ENCODE assay signal across 22 cellular contexts in the genomic region with DNA sequence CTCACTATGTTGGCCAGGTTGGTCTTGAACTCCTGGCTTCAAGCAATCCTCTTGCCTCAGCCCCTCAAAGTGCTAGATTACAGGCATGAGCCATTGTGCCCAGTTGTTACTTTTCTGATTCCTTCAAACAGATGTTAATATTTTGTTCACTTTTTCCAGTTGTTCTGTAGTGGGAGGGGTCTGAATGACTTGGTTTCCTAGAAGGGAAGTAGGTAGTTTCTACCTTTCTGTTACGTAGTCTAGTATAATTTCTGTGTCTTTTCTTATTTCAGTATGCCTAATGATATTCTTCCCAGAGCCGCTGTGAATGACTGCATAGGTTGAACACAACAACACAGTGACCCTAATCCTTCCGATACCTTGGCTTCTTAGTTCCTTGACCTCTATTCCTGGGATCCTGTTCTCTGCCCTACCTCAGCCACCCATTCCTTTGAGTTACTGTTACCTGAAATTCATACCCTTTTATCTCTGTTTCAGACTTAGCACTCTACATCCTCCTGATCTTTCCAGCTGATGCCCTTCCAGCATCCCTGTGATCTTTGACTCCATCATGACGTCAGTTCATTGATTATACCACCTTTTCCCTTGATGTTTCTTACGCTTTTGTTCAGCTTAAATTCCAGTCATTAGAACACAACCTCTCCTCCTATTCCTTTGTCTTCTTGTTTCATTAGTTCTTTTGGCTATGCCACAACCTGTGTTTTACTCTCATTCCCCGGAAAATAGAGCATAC. TPM values are rescaled to one million over a fixed set of nuclear protein-coding genes. Genes with fewer than 3 reads are reported as not detected.
DNase-seq lines count a peak whose midpoint lies in the region; ATAC-seq and TF ChIP-seq lines count a peak whose summit lies in the region.
"Had no signal": no experiment of that assay in that cellular context is flagged by ENCODE, and none has a peak within 500 bp of the region (broad histone marks: within the 10 kb centered on the region; RNA-seq: fewer than 3 reads in every experiment).

No MANE protein-coding gene starts in this region.

- no peaks in the 10 kb centered on the region for H3K9me3 Mint-ChIP-seq in activated naive CD8-positive, alpha-beta T cell (ENCODE audit: low read depth)
- H3K9me3 Mint-ChIP-seq in activated naive CD8-positive, alpha-beta T cell treated with anti-CD3 and anti-CD28 coated beads, Interleukin-2, amount 50 U/mL, for 24 hours: no peaks in the 10 kb centered on the region
- H3K9me3 Mint-ChIP-seq in activated B cell treated with CpG ODN at 0.5 μM for 24 hours (no peaks in the 10 kb centered on the region), memory B cell (no peaks in the 10 kb centered on the region)
- H3K9me3 Mint-ChIP-seq: T-cell had no signal

- H3K9me3 ChIP-seq in tibial artery (no peaks in the 10 kb centered on the region), psoas muscle (no peaks in the 10 kb centered on the region), gastroesophageal sphincter (no peaks in the 10 kb centered on the region)
- H3K9me3 ChIP-seq: heart right ventricle, SJSA1, stomach, thyroid gland had no signal

- no peak for DNase-seq in activated naive CD8-positive, alpha-beta T cell treated with anti-CD3 and anti-CD28 coated beads, Interleukin-2, amount 50 U/mL, for 24 hours
- DNase-seq in activated B cell treated with CpG ODN at 0.5 μM for 24 hours (no peak), memory B cell (ENCODE audit: low spot score in 2 of 2) (no peak), tibial artery (no peak), psoas muscle (no peak)
- DNase-seq: ACHN; COR-L47; DMS53; effector CD8-positive, alpha-beta T cell; HCEC 1CT; heart right ventricle; kidney glomerular epithelial cell; NCI-H1105; NCI-H1930; NCI-H526 treated with DMSO at 0.1 percent for 48 hours; stomach; T-cell; thyroid gland had no signal

- no peaks in the 10 kb centered on the region for H3K27me3 Mint-ChIP-seq in activated naive CD8-positive, alpha-beta T cell
- H3K27me3 Mint-ChIP-seq in activated naive CD8-positive, alpha-beta T cell treated with anti-CD3 and anti-CD28 coated beads, Interleukin-2, amount 50 U/mL, for 24 hours: no peaks in the 10 kb centered on the region
- no peaks in the 10 kb centered on the region for H3K27me3 Mint-ChIP-seq in activated B cell treated with CpG ODN at 0.5 μM for 24 hours
- H3K27me3 Mint-ChIP-seq in memory B cell: no peaks in the 10 kb centered on the region
- H3K27me3 Mint-ChIP-seq: T-cell had no signal

- no peak for TF ChIP-seq CTCF in activated B cell treated with CpG ODN at 0.5 μM for 24 hours (IDR thresholded peaks at IDR 0.05)
- no peak for TF ChIP-seq CTCF in tibial artery (IDR thresholded peaks at IDR 0.05)
- no peak for TF ChIP-seq CTCF in psoas muscle (IDR thresholded peaks at IDR 0.05)
- TF ChIP-seq CTCF in gastroesophageal sphincter (IDR thresholded peaks at IDR 0.05): no peak

- no peak overlapping the region for H3K27ac ChIP-seq in tibial artery
- H3K27ac ChIP-seq in psoas muscle: no peak overlapping the region
- H3K27ac ChIP-seq in gastroesophageal sphincter: no peak overlapping the region
- H3K27ac ChIP-seq: heart right ventricle, SJSA1, stomach, thyroid gland had no signal

- H3K4me3 Mint-ChIP-seq in activated naive CD8-positive, alpha-beta T cell: no peak overlapping the region
- no peak overlapping the region for H3K4me3 Mint-ChIP-seq in activated naive CD8-positive, alpha-beta T cell treated with anti-CD3 and anti-CD28 coated beads, Interleukin-2, amount 50 U/mL, for 24 hours
- H3K4me3 Mint-ChIP-seq in activated B cell treated with CpG ODN at 0.5 μM for 24 hours (no peak overlapping the region), memory B cell (no peak overlapping the region)
- H3K4me3 Mint-ChIP-seq: T-cell had no signal

- H3K4me1 Mint-ChIP-seq in activated naive CD8-positive, alpha-beta T cell (ENCODE audit: low read depth): peaks cover 48% of the 10 kb centered on the region
- H3K4me1 Mint-ChIP-seq in activated naive CD8-positive, alpha-beta T cell treated with anti-CD3 and anti-CD28 coated beads, Interleukin-2, amount 50 U/mL, for 24 hours: peaks cover 44% of the 10 kb centered on the region
- peaks cover 73% of the 10 kb centered on the region for H3K4me1 Mint-ChIP-seq in activated B cell treated with CpG ODN at 0.5 μM for 24 hours
- H3K4me1 Mint-ChIP-seq in memory B cell: peaks cover 47% of the 10 kb centered on the region

- peaks cover 3% of the 10 kb centered on the region for H3K36me3 Mint-ChIP-seq in activated naive CD8-positive, alpha-beta T cell
- peaks cover 2% of the 10 kb centered on the region for H3K36me3 Mint-ChIP-seq in activated naive CD8-positive, alpha-beta T cell treated with anti-CD3 and anti-CD28 coated beads, Interleukin-2, amount 50 U/mL, for 24 hours (ENCODE audit: low read depth)
- H3K36me3 Mint-ChIP-seq in activated B cell treated with CpG ODN at 0.5 μM for 24 hours (ENCODE audit: low read depth) (peaks cover 7% of the 10 kb centered on the region), memory B cell (peaks cover 8% of the 10 kb centered on the region)

- TF ChIP-seq POLR2A in gastroesophageal sphincter (IDR thresholded peaks at IDR 0.05): no peak

- POLR2A ChIA-PET in activated B cell treated with CpG ODN at 0.5 μM for 24 hours (lab: Charles Lee): no interaction called here

- H3K4me1 ChIP-seq in tibial artery: no peaks in the 10 kb centered on the region
- peaks cover 20% of the 10 kb centered on the region for H3K4me1 ChIP-seq in psoas muscle
- H3K4me1 ChIP-seq in gastroesophageal sphincter: peaks cover 0 to 29% (median 0%) of the 10 kb centered on the region in 3 donors
- H3K4me1 ChIP-seq: SJSA1 had no signal

- H3K36me3 ChIP-seq in tibial artery (no peaks in the 10 kb centered on the region), psoas muscle (ENCODE audit: insufficient read depth in 1 of 2, low read depth in 1 of 2) (no peaks in the 10 kb centered on the region), gastroesophageal sphincter (no peaks in the 10 kb centered on the region)
- H3K36me3 ChIP-seq: stomach, thyroid gland had no signal

- peak overlapping the region; percentile 9 for H3K27ac Mint-ChIP-seq in activated naive CD8-positive, alpha-beta T cell
- no peak overlapping the region for H3K27ac Mint-ChIP-seq in activated naive CD8-positive, alpha-beta T cell treated with anti-CD3 and anti-CD28 coated beads, Interleukin-2, amount 50 U/mL, for 24 hours
- H3K27ac Mint-ChIP-seq in activated B cell treated with CpG ODN at 0.5 μM for 24 hours: peak overlapping the region; percentile 13
- peak overlapping the region; percentile 59 for H3K27ac Mint-ChIP-seq in memory B cell
- H3K27ac Mint-ChIP-seq: T-cell had no signal

- CTCF ChIA-PET in activated B cell treated with CpG ODN at 0.5 μM for 24 hours (lab: Charles Lee): no interaction called here

- WGBS in psoas muscle, 3 donors: 92 to 95% (median 93%) methylated on average over 6 of the region's 6 CpGs
- 92 to 94% methylated on average over 5 to 6 of the region's 6 CpGs for WGBS in gastroesophageal sphincter (ENCODE audit: low coverage in 1 of 2), 2 donors

- H3K27me3 ChIP-seq in tibial artery (no peaks in the 10 kb centered on the region), psoas muscle (ENCODE audit: insufficient read depth in 3 of 3, low read length in 2 of 3) (no peaks in the 10 kb centered on the region), gastroesophageal sphincter (no peaks in the 10 kb centered on the region)
- H3K27me3 ChIP-seq: heart right ventricle, SJSA1, stomach, thyroid gland had no signal

- no peak for TF ChIP-seq EP300 in gastroesophageal sphincter (IDR thresholded peaks at IDR 0.05)

- no peak for ATAC-seq in activated naive CD8-positive, alpha-beta T cell treated with anti-CD3 and anti-CD28 coated beads, Interleukin-2, amount 50 U/mL, for 24 hours
- no peak for ATAC-seq in activated B cell treated with CpG ODN at 0.5 μM for 24 hours (ENCODE audit: low read depth)
- no peak for ATAC-seq in memory B cell (ENCODE audit: low read depth)
- no peak for ATAC-seq in psoas muscle
- ATAC-seq in gastroesophageal sphincter: no peak
- ATAC-seq: heart right ventricle, sciatic nerve, T-cell had no signal

- H3K4me3 ChIP-seq in tibial artery (no peak overlapping the region), psoas muscle (no peak overlapping the region), gastroesophageal sphincter (no peak overlapping the region)
- H3K4me3 ChIP-seq: heart right ventricle, SJSA1, stomach, thyroid gland had no signal

- intact Hi-C loops in activated B cell treated with CpG ODN at 0.5 μM for 24 hours (cut with micrococcal nuclease) (loop anchor here (1.0 to 5.0 kb wide), 2 partner anchors 33 to 46 kb away; partner anchors contain the start of gene RCOR1), tibial artery (cut with DNase I; ENCODE audit: low total_unique reads) (no loop called here), psoas muscle (cut with DNase I) (no loop called here)

RNA-seq across cellular contexts. Expression of gene RCOR1, which starts 33.3 kb away (rescaled TPM):
- 21.0 and 23.0 TPM in 2 replicates for total RNA-seq in activated B cell treated with CpG ODN at 0.5 μM for 24 hours
- 10 to 100 TPM; 11.6 to 17.7 (median 15.8) TPM for total RNA-seq in psoas muscle
- polyA plus RNA-seq in psoas muscle: 10 to 100 TPM in 1 of 3 donors, 1 to 10 TPM in 2; 6.0 to 14.3 (median 8.2) TPM
- total RNA-seq in gastroesophageal sphincter: 10 to 100 TPM; 11.6 to 15.6 (median 14.0) TPM
